In genomic region chr15:40660686-40661085, GRCh38 we compare ENCODE assay signal across 23 cellular contexts. TPM values are rescaled to one million over a fixed set of nuclear protein-coding genes. Genes with fewer than 3 reads are reported as not detected.
DNase-seq lines count a peak whose midpoint lies in the region; FAIRE-seq lines count a peak whose summit lies in the region.
"Had no signal": no experiment of that assay in that cellular context is flagged by ENCODE, and none has a peak within 500 bp of the region (broad histone marks: within the 10 kb centered on the region; RNA-seq: fewer than 3 reads in every experiment).

No MANE protein-coding gene starts in this region.

- POLR2A ChIA-PET in activated CD4-positive, alpha-beta memory T cell treated with anti-CD3 and anti-CD28 coated beads for 36 hours (lab: Charles Lee): no interaction called here
- POLR2A ChIA-PET in activated CD4-positive, alpha-beta memory T cell treated with anti-CD3 and anti-CD28 coated beads, Interleukin-2, amount 10 ng/mL, durations not matched to agents 7 days and 5 days (lab: Charles Lee): no interaction called here

- no peaks in the 10 kb centered on the region for H3K4me1 Mint-ChIP-seq in activated CD4-positive, alpha-beta memory T cell treated with anti-CD3 and anti-CD28 coated beads for 36 hours (ENCODE audit: low read depth)
- H3K4me1 Mint-ChIP-seq in activated CD4-positive, alpha-beta memory T cell treated with anti-CD3 and anti-CD28 coated beads, Interleukin-2, amount 10 ng/mL, durations not matched to agents 7 days and 5 days: no peaks in the 10 kb centered on the region
- H3K4me1 Mint-ChIP-seq: CD4-positive, CD25-positive, alpha-beta regulatory T cell had no signal

- CTCF ChIA-PET in activated CD4-positive, alpha-beta memory T cell treated with anti-CD3 and anti-CD28 coated beads for 36 hours (lab: Charles Lee): no interaction called here
- CTCF ChIA-PET in activated CD4-positive, alpha-beta memory T cell treated with anti-CD3 and anti-CD28 coated beads, Interleukin-2, amount 10 ng/mL, durations not matched to agents 7 days and 5 days (lab: Charles Lee): interaction anchor here (0.7 kb wide), 1 partner anchor 26 kb away, joined by 3 read pairs; no protein-coding TSS in a partner anchor

- H3K9me3 Mint-ChIP-seq in activated CD4-positive, alpha-beta memory T cell treated with anti-CD3 and anti-CD28 coated beads for 36 hours: no peaks in the 10 kb centered on the region
- no peaks in the 10 kb centered on the region for H3K9me3 Mint-ChIP-seq in activated CD4-positive, alpha-beta memory T cell treated with anti-CD3 and anti-CD28 coated beads, Interleukin-2, amount 10 ng/mL, durations not matched to agents 7 days and 5 days
- H3K9me3 Mint-ChIP-seq: CD4-positive, CD25-positive, alpha-beta regulatory T cell had no signal

- H3K27ac Mint-ChIP-seq in activated CD4-positive, alpha-beta memory T cell treated with anti-CD3 and anti-CD28 coated beads for 36 hours: no peak overlapping the region
- H3K27ac Mint-ChIP-seq in activated CD4-positive, alpha-beta memory T cell treated with anti-CD3 and anti-CD28 coated beads, Interleukin-2, amount 10 ng/mL, durations not matched to agents 7 days and 5 days: no peak overlapping the region

- no peak for FAIRE-seq in HTR-8/SVneo (lab: Jason Lieb, UNC)
- FAIRE-seq: A204.1, GM12892 had no signal

- H3K36me3 Mint-ChIP-seq in activated CD4-positive, alpha-beta memory T cell treated with anti-CD3 and anti-CD28 coated beads for 36 hours: peaks cover 11% of the 10 kb centered on the region
- peaks cover 41% of the 10 kb centered on the region for H3K36me3 Mint-ChIP-seq in activated CD4-positive, alpha-beta memory T cell treated with anti-CD3 and anti-CD28 coated beads, Interleukin-2, amount 10 ng/mL, durations not matched to agents 7 days and 5 days (ENCODE audit: low read depth)
- H3K36me3 Mint-ChIP-seq: CD4-positive, CD25-positive, alpha-beta regulatory T cell had no signal

- peak; percentile 18 for DNase-seq in activated CD4-positive, alpha-beta memory T cell treated with anti-CD3 and anti-CD28 coated beads for 36 hours
- DNase-seq in activated CD4-positive, alpha-beta memory T cell treated with anti-CD3 and anti-CD28 coated beads, Interleukin-2, amount 10 ng/mL, durations not matched to agents 7 days and 5 days: no peak
- peak; percentile 12 for DNase-seq in OCI-M1 (lab: John Stamatoyannopoulos, UW)
- peak; percentile 68 for DNase-seq in amniotic epithelial cell (ENCODE audit: low read depth)
- DNase-seq in stimulated activated CD8-positive, alpha-beta memory T cell treated with anti-CD3 and anti-CD28 coated beads, Interleukin-4, amount 100 ng/mL, for 48 hours: peak; percentile 30
- DNase-seq in NCI-H187 (lab: John Stamatoyannopoulos, UW): no peak
- no peak for DNase-seq in HTR-8/SVneo (ENCODE audit: insufficient read length, low spot score)
- DNase-seq in NCI-H82 treated with DMSO at 0.1 percent for 48 hours (lab: John Stamatoyannopoulos, UW; ENCODE audit: unreplicated experiment): no peak
- DNase-seq: CD4-positive, CD25-positive, alpha-beta regulatory T cell; DMS153; DND-41; H7; MM.1S; NCI-H1048; NCI-H1417; NCI-H1694; NCI-H2081; NCI-H2227 treated with DMSO at 0.1 percent for 48 hours; NCI-H526 treated with DMSO at 0.1 percent for 48 hours; Peyer's patch; SIG-M5 had no signal

- no peaks in the 10 kb centered on the region for H3K27me3 Mint-ChIP-seq in activated CD4-positive, alpha-beta memory T cell treated with anti-CD3 and anti-CD28 coated beads for 36 hours
- no peaks in the 10 kb centered on the region for H3K27me3 Mint-ChIP-seq in activated CD4-positive, alpha-beta memory T cell treated with anti-CD3 and anti-CD28 coated beads, Interleukin-2, amount 10 ng/mL, durations not matched to agents 7 days and 5 days
- H3K27me3 Mint-ChIP-seq: CD4-positive, CD25-positive, alpha-beta regulatory T cell had no signal

- intact Hi-C loops in activated CD4-positive, alpha-beta memory T cell treated with anti-CD3 and anti-CD28 coated beads for 36 hours (cut with micrococcal nuclease): no loop called here

- no peak overlapping the region for H3K4me3 Mint-ChIP-seq in activated CD4-positive, alpha-beta memory T cell treated with anti-CD3 and anti-CD28 coated beads for 36 hours
- no peak overlapping the region for H3K4me3 Mint-ChIP-seq in activated CD4-positive, alpha-beta memory T cell treated with anti-CD3 and anti-CD28 coated beads, Interleukin-2, amount 10 ng/mL, durations not matched to agents 7 days and 5 days
- H3K4me3 Mint-ChIP-seq: CD4-positive, CD25-positive, alpha-beta regulatory T cell had no signal

RNA-seq across cellular contexts. Expression of gene RAD51, which starts 34.3 kb away (rescaled TPM):
- 10 to 100 TPM; 67.1 to 70.0 TPM for total RNA-seq in activated CD4-positive, alpha-beta memory T cell treated with anti-CD3 and anti-CD28 coated beads for 36 hours
- total RNA-seq in activated CD4-positive, alpha-beta memory T cell treated with anti-CD3 and anti-CD28 coated beads, Interleukin-2, amount 10 ng/mL, durations not matched to agents 7 days and 5 days: 10 to 100 TPM; 50.9 to 60.4 TPM

Comparison
In these comparisons a context has a peak if more than half of its experiments do, and no peak if none do; other contexts are left out.
1. DNase-seq: peak in activated CD4-positive, alpha-beta memory T cell treated with anti-CD3 and anti-CD28 coated beads for 36 hours (single experiment), OCI-M1 (single experiment), amniotic epithelial cell (single experiment) and stimulated activated CD8-positive, alpha-beta memory T cell treated with anti-CD3 and anti-CD28 coated beads, Interleukin-4, amount 100 ng/mL, for 48 hours (single experiment); none in activated CD4-positive, alpha-beta memory T cell treated with anti-CD3 and anti-CD28 coated beads, Interleukin-2, amount 10 ng/mL, durations not matched to agents 7 days and 5 days (single experiment), NCI-H187 (0 of 2), HTR-8/SVneo (single experiment) and NCI-H82 treated with DMSO at 0.1 percent for 48 hours (single experiment).